Comparison of ENCODE assay signal across 8 cellular contexts in the genomic region with DNA sequence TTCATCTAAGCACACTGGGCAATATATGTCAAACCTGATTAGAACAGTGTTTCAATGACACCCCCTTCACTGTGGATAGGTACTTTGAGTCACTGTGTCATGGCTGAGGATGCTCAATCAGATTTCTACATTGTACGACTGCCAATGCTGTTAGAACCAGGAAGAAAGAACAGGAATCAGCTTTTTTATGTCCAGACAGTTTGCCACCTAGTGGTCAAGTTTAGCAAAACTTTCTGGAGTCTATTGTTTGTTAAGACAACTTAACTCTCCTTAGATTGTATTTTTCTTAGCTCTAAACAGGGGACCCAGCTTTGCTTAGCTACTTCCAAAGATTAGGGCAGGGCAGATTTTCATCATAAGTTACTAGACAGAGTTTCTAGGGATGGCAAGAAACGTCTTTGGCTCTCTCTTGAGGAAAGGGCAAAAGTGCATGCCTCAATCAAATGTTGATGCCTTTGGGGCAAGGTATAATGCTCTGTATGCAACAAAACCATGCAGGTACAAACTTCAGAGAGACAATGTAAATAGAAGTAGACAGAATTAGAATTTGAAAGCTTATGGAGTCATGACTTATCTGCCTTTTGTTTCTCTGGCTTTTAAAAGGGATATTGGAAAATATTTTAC. TPM values are rescaled to one million over a fixed set of nuclear protein-coding genes. Genes with fewer than 3 reads are reported as not detected.
DNase-seq lines count a peak whose midpoint lies in the region; ATAC-seq, FAIRE-seq and TF ChIP-seq lines count a peak whose summit lies in the region.

No MANE protein-coding gene starts in this region.

- peak; percentile 1 to 59 for DNase-seq in A549 (ENCODE audit: low read depth in 1 of 2, low spot score in 1 of 2)
- peak; percentile 46 for DNase-seq in EL
- peak; percentile 4 for DNase-seq in NCI-H128 (lab: John Stamatoyannopoulos, UW; ENCODE audit: unreplicated experiment)
- DNase-seq in T1000 (lab: John Stamatoyannopoulos, UW): peak; percentile 2
- DNase-seq in fibroblast of villous mesenchyme (ENCODE audit: low read depth): peak; percentile 60
- peak; percentile 71 for DNase-seq in pons (ENCODE audit: low spot score)
- DNase-seq in epidermal melanocyte (ENCODE audit: insufficient read length, low spot score): no peak

- H3K4me3 ChIP-seq in A549 (no peak overlapping the region), HEK293 (ENCODE audit: low read depth, low read length) (no peak overlapping the region), fibroblast of villous mesenchyme (ENCODE audit: low read depth, low read length) (no peak overlapping the region)

- no peak for TF ChIP-seq POLR2A in A549 (IDR thresholded peaks at IDR 0.05; ENCODE audit: low read length)

- no peak overlapping the region for H3K27ac ChIP-seq in A549
- H3K27ac ChIP-seq in HEK293 (ENCODE audit: extremely low read depth, low read depth, low read length): no peak overlapping the region

- CTCF ChIA-PET in A549 (lab: Yijun Ruan, JAX): interaction anchor here (0.8 to 1.4 kb wide), 5 partner anchors 10 to 628 kb away, joined by 3 to 6 read pairs (median 3); no protein-coding TSS in a partner anchor
- CTCF ChIA-PET in HEK293 (lab: Yijun Ruan, JAX): interaction anchor here (0.6 to 1.7 kb wide), 10 partner anchors 13 to 539 kb away, joined by 3 to 4 read pairs (median 3); no protein-coding TSS in a partner anchor

- H3K4me2 ChIP-seq in A549: no peak overlapping the region

- ATAC-seq in A549: peak; percentile 59 to 71; a peak in 4 of 6 replicates

- TF ChIP-seq CTCF in A549 (IDR thresholded peaks at IDR 0.05): peak; percentile 56
- TF ChIP-seq CTCF in HEK293 (tag by site-specific recombination; IDR thresholded peaks at IDR 0.05): no peak; the same call in 1 of the 2 replicates
- TF ChIP-seq CTCF in fibroblast of villous mesenchyme (IDR thresholded peaks at IDR 0.05; ENCODE audit: insufficient read depth, low read depth, low read length): peak; percentile 67

- no peaks in the 10 kb centered on the region for H3K36me3 ChIP-seq in HEK293 (ENCODE audit: control insufficient read depth in 2 of 2, insufficient read depth in 1 of 2, low read length in 2 of 2)

- no peak for TF ChIP-seq EP300 in A549 (IDR thresholded peaks at IDR 0.05)

- H3K4me1 ChIP-seq in A549 (no peaks in the 10 kb centered on the region), HEK293 (ENCODE audit: control insufficient read depth, insufficient read depth, low read length) (no peaks in the 10 kb centered on the region)

- peak; percentile 36 to 38; a peak in 4 of 5 replicates for TF ChIP-seq RAD21 in A549 (conservative IDR thresholded peaks at IDR 0.05 in 1 of 2, IDR thresholded peaks at IDR 0.05 in 1 of 2)

- no peak for FAIRE-seq in A549 (lab: Jason Lieb, UNC)

- H3K9me3 ChIP-seq in A549: no peaks in the 10 kb centered on the region
- no peaks in the 10 kb centered on the region for H3K9me3 ChIP-seq in HEK293 (ENCODE audit: control insufficient read depth, insufficient read depth, low read depth, low read length)

- WGBS in A549 (ENCODE audit: missing lambda C conversion rate): 3% methylated on average over 2 of the region's 2 CpGs

- POLR2A ChIA-PET in A549 (lab: Yijun Ruan, JAX): no interaction called here
- POLR2A ChIA-PET in HEK293 (lab: Yijun Ruan, JAX): no interaction called here

TF ChIP-seq in A549, 52 proteins besides CTCF, POLR2A, EP300 and RAD21:
- TF ChIP-seq PBX3 (IDR thresholded peaks at IDR 0.05) (no peak), SMC3 (IDR thresholded peaks at IDR 0.05) (peak; percentile 49)
TF ChIP-seq in A549: peak in this region for 1.

TF ChIP-seq in HEK293, 187 proteins besides CTCF, POLR2A, EP300 and RAD21:
- TF ChIP-seq ZNF654 (tag by site-specific recombination; IDR thresholded peaks at IDR 0.05; ENCODE audit: low read depth) (peak; percentile 23), ZNF404 (tag by site-specific recombination; IDR thresholded peaks at IDR 0.05) (no peak), WT1 (tag by site-specific recombination; IDR thresholded peaks at IDR 0.05) (no peak)

RNA-seq across cellular contexts. Expression of gene BMP3, which starts 40.5 kb away (rescaled TPM):
- polyA plus RNA-seq in A549 (2011; rRNA removed) (not detected in 2 replicates), A549 (2017; fragmentation: RNase III; extraction: RNeasy Plus Mini Kit Qiagen cat#74134 plus additional on column Dnase treatment) (not detected in 3 replicates)
- not detected in 2 replicates for polyA plus RNA-seq in A549 (2012; cell fraction: cytosol; rRNA removed)
- polyA plus RNA-seq in A549 (2012; cell fraction: nucleus; rRNA removed): 0.01 TPM in 1 of 2 replicates, not detected in the other
- polyA minus RNA-seq in A549 (2011; rRNA and poly(A)+ RNA removed): not detected in 2 replicates
- under 0.01 TPM in 1 of 2 replicates, not detected in the other for total RNA-seq in fibroblast of villous mesenchyme

Comparison
In these comparisons a context has a peak if more than half of its experiments do, and no peak if none do; other contexts are left out.
1. Of the 5 proteins assayed by ChIP-seq in both HEK293 and A549: peak only in HEK293: none; only in A549: CTCF; in both: none; in neither: 4.